Comparison of ENCODE assay signal across 22 cellular contexts in the genomic region with DNA sequence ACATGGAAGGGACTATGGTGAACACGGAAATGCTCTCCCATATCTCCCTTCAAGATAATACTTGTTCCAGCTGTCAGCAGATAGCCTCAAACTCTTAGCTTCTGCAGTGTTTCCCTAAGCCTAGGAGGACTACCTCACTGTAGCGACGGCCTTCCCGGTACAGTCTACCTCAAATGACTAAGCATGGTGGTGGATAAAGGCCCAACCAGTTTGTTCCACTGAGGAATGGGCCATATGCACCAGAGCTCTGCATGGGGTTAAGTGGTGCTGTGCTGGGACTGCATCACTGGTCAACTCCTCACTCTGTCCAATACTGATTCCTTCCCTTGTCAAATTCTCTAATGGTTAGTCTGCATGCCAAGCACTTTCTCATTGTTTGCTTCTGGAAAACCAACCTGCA.
"Had no signal": no experiment of that assay in that cellular context is flagged by ENCODE, and none has a peak within 500 bp of the region (broad histone marks: within the 10 kb centered on the region; RNA-seq: fewer than 3 reads in every experiment).

No MANE protein-coding gene starts in this region.

- H3K27ac Mint-ChIP-seq: naive thymus-derived CD8-positive, alpha-beta T cell; nephron progenitor cell; stimulated activated naive CD8-positive, alpha-beta T cell treated with anti-CD3 and anti-CD28 coated beads, Interleukin-15, amount 100 ng/mL, for 72 hours had no signal

- H3K4me3 ChIP-seq: gastroesophageal sphincter, left lung, lower lobe of right lung, psoas muscle, right lobe of liver, thyroid gland had no signal

- H3K4me1 ChIP-seq: left lung, lower lobe of right lung, psoas muscle, right lobe of liver, thyroid gland had no signal

- H3K27me3 ChIP-seq: gastroesophageal sphincter, left lung, right lobe of liver, thyroid gland had no signal

- ATAC-seq: esophagus mucosa; gastroesophageal sphincter; left lung; lower lobe of right lung; naive thymus-derived CD8-positive, alpha-beta T cell; psoas muscle; right lobe of liver; stimulated activated naive CD8-positive, alpha-beta T cell treated with anti-CD3 and anti-CD28 coated beads, Interleukin-15, amount 100 ng/mL, for 72 hours had no signal

- DNase-seq: cerebellar nuclear complex; cortex of kidney; effector CD4-positive, alpha-beta T cell; foreskin fibroblast; left lung; lower lobe of right lung; naive thymus-derived CD8-positive, alpha-beta T cell; nephron progenitor cell; nucleus accumbens; posterior cingulate gyrus; psoas muscle; right lobe of liver; small intestine; stimulated activated CD4-positive, alpha-beta T cell treated with anti-CD3 and anti-CD28 coated beads, Interleukin-15, amount 100 ng/mL, for 24 hours; stimulated activated CD4-positive, alpha-beta T cell treated with anti-CD3 and anti-CD28 coated beads, Interleukin-2, amount 100 ng/mL, for 48 hours; stimulated activated naive CD4-positive, alpha-beta T cell; stimulated activated naive CD8-positive, alpha-beta T cell treated with anti-CD3 and anti-CD28 coated beads, Interleukin-15, amount 100 ng/mL, for 72 hours; thyroid gland; trophoblast cell had no signal

- FAIRE-seq: keratinocyte, small intestine had no signal

- H3K4me3 Mint-ChIP-seq: naive thymus-derived CD8-positive, alpha-beta T cell; nephron progenitor cell; stimulated activated naive CD8-positive, alpha-beta T cell treated with anti-CD3 and anti-CD28 coated beads, Interleukin-15, amount 100 ng/mL, for 72 hours had no signal

- H3K9me3 Mint-ChIP-seq: nephron progenitor cell had no signal

- H3K9me3 ChIP-seq: gastroesophageal sphincter, left lung, lower lobe of right lung, psoas muscle, right lobe of liver, thyroid gland had no signal

- H3K27ac ChIP-seq: left lung, lower lobe of right lung, psoas muscle, right lobe of liver, thyroid gland had no signal

- H3K4me1 Mint-ChIP-seq: naive thymus-derived CD8-positive, alpha-beta T cell; nephron progenitor cell; stimulated activated naive CD8-positive, alpha-beta T cell treated with anti-CD3 and anti-CD28 coated beads, Interleukin-15, amount 100 ng/mL, for 72 hours had no signal

- H3K36me3 ChIP-seq: gastroesophageal sphincter, left lung, lower lobe of right lung, right lobe of liver, thyroid gland had no signal

- H3K27me3 Mint-ChIP-seq: stimulated activated naive CD8-positive, alpha-beta T cell treated with anti-CD3 and anti-CD28 coated beads, Interleukin-15, amount 100 ng/mL, for 72 hours had no signal

- H3K36me3 Mint-ChIP-seq: naive thymus-derived CD8-positive, alpha-beta T cell had no signal
